Comparison of ENCODE assay signal across 13 cellular contexts in genomic region chr10:19168584-19168983, GRCh38.
DNase-seq lines count a peak whose midpoint lies in the region; ATAC-seq lines count a peak whose summit lies in the region.
"Had no signal": no experiment of that assay in that cellular context is flagged by ENCODE, and none has a peak within 500 bp of the region (broad histone marks: within the 10 kb centered on the region; RNA-seq: fewer than 3 reads in every experiment).

No MANE protein-coding gene starts in this region.

- H3K23ac ChIP-seq in mesendoderm (ENCODE audit: low read length): no peak overlapping the region

- no peak overlapping the region for H4K5ac ChIP-seq in mesendoderm (ENCODE audit: low read length)

- H3K79me1 ChIP-seq in mesendoderm (ENCODE audit: low read length): no peaks in the 10 kb centered on the region

- POLR2A ChIA-PET in CD8-positive, alpha-beta memory T cell (lab: Charles Lee): no interaction called here

- no peak overlapping the region for H3K18ac ChIP-seq in mesendoderm (ENCODE audit: low read length)

- no peak overlapping the region for H2BK5ac ChIP-seq in mesendoderm (ENCODE audit: low read length)

- H3K9me3 Mint-ChIP-seq in CD8-positive, alpha-beta memory T cell: peaks cover 0 to 22% (median 7%) of the 10 kb centered on the region in 5 donors
- H3K9me3 Mint-ChIP-seq in stimulated activated naive B cell treated with anti-CD40 and anti-IgM and Interleukin-4, amounts not matched to agents 10 μg/mL and 1 μg/mL and 100 μg/mL, for 72 hours: peaks cover 0 to 2% of the 10 kb centered on the region in 2 donors

- H3K27me3 Mint-ChIP-seq in CD8-positive, alpha-beta memory T cell: no peaks in the 10 kb centered on the region
- no peaks in the 10 kb centered on the region for H3K27me3 Mint-ChIP-seq in stimulated activated naive B cell treated with anti-CD40 and anti-IgM and Interleukin-4, amounts not matched to agents 10 μg/mL and 1 μg/mL and 100 μg/mL, for 72 hours
- H3K27me3 Mint-ChIP-seq: activated naive CD4-positive, alpha-beta T cell treated with anti-CD3 and anti-CD28 coated beads, Interleukin-2, amount 50 U/mL, for 24 hours had no signal

- CTCF ChIA-PET in CD8-positive, alpha-beta memory T cell (lab: Charles Lee): no interaction called here

- no peak overlapping the region for H3K4ac ChIP-seq in mesendoderm (ENCODE audit: low read depth, low read length)

- no peaks in the 10 kb centered on the region for H3K36me3 ChIP-seq in mesendoderm (ENCODE audit: control insufficient read depth, insufficient read depth, low read length)
- H3K36me3 ChIP-seq in CD8-positive, alpha-beta memory T cell (ENCODE audit: insufficient read depth, low read length): no peaks in the 10 kb centered on the region

- H3K36me3 Mint-ChIP-seq in CD8-positive, alpha-beta memory T cell: no peaks in the 10 kb centered on the region
- H3K36me3 Mint-ChIP-seq in stimulated activated naive B cell treated with anti-CD40 and anti-IgM and Interleukin-4, amounts not matched to agents 10 μg/mL and 1 μg/mL and 100 μg/mL, for 72 hours: no peaks in the 10 kb centered on the region
- H3K36me3 Mint-ChIP-seq: activated naive CD4-positive, alpha-beta T cell treated with anti-CD3 and anti-CD28 coated beads, Interleukin-2, amount 50 U/mL, for 24 hours had no signal

- no peaks in the 10 kb centered on the region for H3K79me2 ChIP-seq in mesendoderm (ENCODE audit: control insufficient read depth, insufficient read depth, low read length)

- H3K4me3 Mint-ChIP-seq in CD8-positive, alpha-beta memory T cell: no peak overlapping the region
- no peak overlapping the region for H3K4me3 Mint-ChIP-seq in stimulated activated naive B cell treated with anti-CD40 and anti-IgM and Interleukin-4, amounts not matched to agents 10 μg/mL and 1 μg/mL and 100 μg/mL, for 72 hours
- H3K4me3 Mint-ChIP-seq: activated naive CD4-positive, alpha-beta T cell treated with anti-CD3 and anti-CD28 coated beads, Interleukin-2, amount 50 U/mL, for 24 hours had no signal

- no peak overlapping the region for H2BK120ac ChIP-seq in mesendoderm (ENCODE audit: low read depth, low read length)

- DNase-seq in H4 (ENCODE audit: low spot score) (peak; percentile 14), NAMALWA (ENCODE audit: low spot score) (peak; percentile 31), cerebellar cortex (ENCODE audit: low spot score) (peak; percentile 4), mesendoderm (peak; percentile 65), GDM1 (lab: John Stamatoyannopoulos, UW) (no peak)
- no peak for DNase-seq in CD8-positive, alpha-beta memory T cell
- DNase-seq in stimulated activated naive B cell treated with anti-CD40 and anti-IgM and Interleukin-4, amounts not matched to agents 10 μg/mL and 1 μg/mL and 100 μg/mL, for 72 hours: no peak
- DNase-seq: erythroblast, midbrain, NCI-H1436, NCI-H510A treated with DMSO at 0.1 percent for 48 hours, SIG-M5 had no signal

- H4K8ac ChIP-seq in mesendoderm (ENCODE audit: low read depth, low read length): no peak overlapping the region

- no peaks in the 10 kb centered on the region for H3K4me1 ChIP-seq in mesendoderm (ENCODE audit: control insufficient read depth, low read depth, low read length)
- H3K4me1 ChIP-seq in CD8-positive, alpha-beta memory T cell (ENCODE audit: insufficient read depth, low read length): no peaks in the 10 kb centered on the region

- H3K27ac ChIP-seq in mesendoderm (ENCODE audit: low read depth, low read length): no peak overlapping the region
- H3K27ac ChIP-seq in CD8-positive, alpha-beta memory T cell (ENCODE audit: low read depth, low read length): no peak overlapping the region

- no peak overlapping the region for H2BK15ac ChIP-seq in mesendoderm (replicated peaks; ENCODE audit: low read depth)

- H3K56ac ChIP-seq in mesendoderm (ENCODE audit: low read length): no peak overlapping the region

- H3K27me3 ChIP-seq in mesendoderm (ENCODE audit: insufficient read depth, low read length, poor library complexity): no peaks in the 10 kb centered on the region
- no peaks in the 10 kb centered on the region for H3K27me3 ChIP-seq in CD8-positive, alpha-beta memory T cell (ENCODE audit: insufficient read depth, low read length, poor library complexity, severe bottlenecking)

- H2AK5ac ChIP-seq in mesendoderm (ENCODE audit: low read length): no peak overlapping the region

- H3K4me3 ChIP-seq in mesendoderm (ENCODE audit: low read length): no peak overlapping the region
- no peak overlapping the region for H3K4me3 ChIP-seq in CD8-positive, alpha-beta memory T cell (ENCODE audit: low read length)

- H3K9me3 ChIP-seq in CD8-positive, alpha-beta memory T cell (ENCODE audit: low read length): no peaks in the 10 kb centered on the region

- no peak for ATAC-seq in stimulated activated naive B cell treated with anti-CD40 and anti-IgM and Interleukin-4, amounts not matched to agents 10 μg/mL and 1 μg/mL and 100 μg/mL, for 72 hours (replicated peaks)

- WGBS in mesendoderm (ENCODE audit: extremely low coverage, insufficient coverage, low lambda C conversion rate): no CpG with 5 or more reads among the region's 2 CpGs

- no peaks in the 10 kb centered on the region for H3K4me1 Mint-ChIP-seq in CD8-positive, alpha-beta memory T cell
- no peaks in the 10 kb centered on the region for H3K4me1 Mint-ChIP-seq in stimulated activated naive B cell treated with anti-CD40 and anti-IgM and Interleukin-4, amounts not matched to agents 10 μg/mL and 1 μg/mL and 100 μg/mL, for 72 hours
- H3K4me1 Mint-ChIP-seq: activated naive CD4-positive, alpha-beta T cell treated with anti-CD3 and anti-CD28 coated beads, Interleukin-2, amount 50 U/mL, for 24 hours had no signal

- no peak overlapping the region for H3K9ac ChIP-seq in mesendoderm (ENCODE audit: low read length)

- no peak overlapping the region for H3K27ac Mint-ChIP-seq in CD8-positive, alpha-beta memory T cell
- H3K27ac Mint-ChIP-seq in stimulated activated naive B cell treated with anti-CD40 and anti-IgM and Interleukin-4, amounts not matched to agents 10 μg/mL and 1 μg/mL and 100 μg/mL, for 72 hours: no peak overlapping the region
- H3K27ac Mint-ChIP-seq: activated naive CD4-positive, alpha-beta T cell treated with anti-CD3 and anti-CD28 coated beads, Interleukin-2, amount 50 U/mL, for 24 hours had no signal

- no peak overlapping the region for H3K4me2 ChIP-seq in mesendoderm (ENCODE audit: low read length)

Comparison
In these comparisons a context has a peak if more than half of its experiments do, and no peak if none do; other contexts are left out.
1. DNase-seq: peak in H4 (single experiment), NAMALWA (single experiment), cerebellar cortex (single experiment) and mesendoderm (single experiment); none in CD8-positive, alpha-beta memory T cell (0 of 5), GDM1 (single experiment) and stimulated activated naive B cell treated with anti-CD40 and anti-IgM and Interleukin-4, amounts not matched to agents 10 μg/mL and 1 μg/mL and 100 μg/mL, for 72 hours (single experiment).